In genomic region chr4:1562371-1562770, GRCh38 we compare ENCODE assay signal across 29 cellular contexts.
"Had no signal": no experiment of that assay in that cellular context is flagged by ENCODE, and none has a peak within 500 bp of the region (broad histone marks: within the 10 kb centered on the region; RNA-seq: fewer than 3 reads in every experiment).

No MANE protein-coding gene starts in this region.

- DNase-seq: stimulated activated CD4-positive, alpha-beta T cell treated with anti-CD3 and anti-CD28 coated beads, Interleukin-2, amount 100 ng/mL, for 48 hours; stimulated activated CD4-positive, alpha-beta T cell treated with anti-CD3 and anti-CD28 coated beads, Interleukin-4, amount 100 ng/mL, for 1 hour; stimulated activated CD4-positive, alpha-beta T cell treated with anti-CD3 and anti-CD28 coated beads, Interleukin-4, amount 100 ng/mL, for 24 hours; stimulated activated CD4-positive, alpha-beta T cell treated with anti-CD3 and anti-CD28 coated beads, Interleukin-4, amount 100 ng/mL, for 4 hours; stimulated activated CD8-positive, alpha-beta memory T cell treated with anti-CD3 and anti-CD28 coated beads, Interleukin-4, amount 100 ng/mL, for 48 hours; stimulated activated naive B cell treated with anti-CD40 and anti-IgM and Interleukin-4, amounts not matched to agents 10 μg/mL and 1 μg/mL and 100 μg/mL, for 72 hours; stimulated activated naive CD4-positive, alpha-beta T cell; stimulated activated naive CD4-positive, alpha-beta T cell treated with Interleukin-2 at 50 U/mL for 16 hours; stimulated activated naive CD8-positive, alpha-beta T cell treated with anti-CD3 and anti-CD28 coated beads, Interleukin-15, amount 100 ng/mL, for 72 hours; stimulated activated naive CD8-positive, alpha-beta T cell treated with anti-CD3 and anti-CD28 coated beads, Interleukin-15, Interleukin-2, amounts not matched to agents 100 U/mL and 50 U/mL, for 24 hours; stomach; substantia nigra; testis; thyroid gland; tibial artery; transverse colon; trophoblast cell; upper lobe of right lung; uterus had no signal

- H3K27me3 ChIP-seq: testis, thyroid gland, vagina had no signal

- H3K4me3 ChIP-seq: stomach, suprapubic skin, testis, thoracic aorta, thyroid gland, tibial artery, tibial nerve, transverse colon, upper lobe of left lung, upper lobe of right lung, uterus, vagina had no signal

- H3K27me3 Mint-ChIP-seq: stimulated activated naive CD8-positive, alpha-beta T cell treated with anti-CD3 and anti-CD28 coated beads, Interleukin-15, Interleukin-2, amounts not matched to agents 100 ng/mL and 50 ng/mL, for 24 hours had no signal

- H3K27ac Mint-ChIP-seq: stimulated activated effector memory CD8-positive, alpha-beta T cell treated with anti-CD3 and anti-CD28 coated beads, Interleukin-12 subunit alpha, Interleukin-12 subunit beta, amount 100 ng/mL, for 72 hours; stimulated activated memory B cell treated with anti-CD40 and anti-IgM and Interleukin-4, amounts not matched to agents 10 μg/mL and 1 μg/mL and 100 μg/mL, for 72 hours; stimulated activated naive B cell treated with anti-CD40 and anti-IgM and Interleukin-4, amounts not matched to agents 10 μg/mL and 1 μg/mL and 100 μg/mL, for 72 hours; stimulated activated naive CD8-positive, alpha-beta T cell treated with anti-CD3 and anti-CD28 coated beads, Interleukin-15, amount 100 ng/mL, for 72 hours; stimulated activated naive CD8-positive, alpha-beta T cell treated with anti-CD3 and anti-CD28 coated beads, Interleukin-15, Interleukin-2, amounts not matched to agents 100 ng/mL and 50 ng/mL, for 24 hours; type B pancreatic cell had no signal

- H3K36me3 Mint-ChIP-seq: stimulated activated effector memory CD8-positive, alpha-beta T cell treated with anti-CD3 and anti-CD28 coated beads, Interleukin-12 subunit alpha, Interleukin-12 subunit beta, amount 100 ng/mL, for 72 hours; stimulated activated memory B cell treated with anti-CD40 and anti-IgM and Interleukin-4, amounts not matched to agents 10 μg/mL and 1 μg/mL and 100 μg/mL, for 72 hours; type B pancreatic cell had no signal

- ATAC-seq: stimulated activated effector memory CD8-positive, alpha-beta T cell treated with anti-CD3 and anti-CD28 coated beads, Interleukin-12 subunit alpha, Interleukin-12 subunit beta, amount 100 ng/mL, for 72 hours; stimulated activated memory B cell treated with anti-CD40 and anti-IgM and Interleukin-4, amounts not matched to agents 10 μg/mL and 1 μg/mL and 100 μg/mL, for 72 hours; stimulated activated naive B cell treated with anti-CD40 and anti-IgM and Interleukin-4, amounts not matched to agents 10 μg/mL and 1 μg/mL and 100 μg/mL, for 72 hours; stimulated activated naive CD8-positive, alpha-beta T cell treated with anti-CD3 and anti-CD28 coated beads, Interleukin-15, amount 100 ng/mL, for 72 hours; stimulated activated naive CD8-positive, alpha-beta T cell treated with anti-CD3 and anti-CD28 coated beads, Interleukin-15, Interleukin-2, amounts not matched to agents 100 U/mL and 50 U/mL, for 24 hours; upper lobe of right lung had no signal

- H3K4me1 ChIP-seq: testis, thyroid gland, transverse colon, upper lobe of left lung, upper lobe of right lung, uterus, vagina had no signal

- H3K27ac ChIP-seq: stomach, suprapubic skin, testis, thoracic aorta, thyroid gland, tibial artery, tibial nerve, transverse colon, upper lobe of left lung, upper lobe of right lung, uterus, vagina had no signal

- H3K9me3 Mint-ChIP-seq: stimulated activated effector memory CD8-positive, alpha-beta T cell treated with anti-CD3 and anti-CD28 coated beads, Interleukin-12 subunit alpha, Interleukin-12 subunit beta, amount 100 ng/mL, for 72 hours; stimulated activated memory B cell treated with anti-CD40 and anti-IgM and Interleukin-4, amounts not matched to agents 10 μg/mL and 1 μg/mL and 100 μg/mL, for 72 hours; stimulated activated naive CD8-positive, alpha-beta T cell treated with anti-CD3 and anti-CD28 coated beads, Interleukin-15, amount 100 ng/mL, for 72 hours; stimulated activated naive CD8-positive, alpha-beta T cell treated with anti-CD3 and anti-CD28 coated beads, Interleukin-15, Interleukin-2, amounts not matched to agents 100 ng/mL and 50 ng/mL, for 24 hours; type B pancreatic cell had no signal

- H3K4me3 Mint-ChIP-seq: stimulated activated effector memory CD8-positive, alpha-beta T cell treated with anti-CD3 and anti-CD28 coated beads, Interleukin-12 subunit alpha, Interleukin-12 subunit beta, amount 100 ng/mL, for 72 hours; stimulated activated memory B cell treated with anti-CD40 and anti-IgM and Interleukin-4, amounts not matched to agents 10 μg/mL and 1 μg/mL and 100 μg/mL, for 72 hours; stimulated activated naive B cell treated with anti-CD40 and anti-IgM and Interleukin-4, amounts not matched to agents 10 μg/mL and 1 μg/mL and 100 μg/mL, for 72 hours; stimulated activated naive CD8-positive, alpha-beta T cell treated with anti-CD3 and anti-CD28 coated beads, Interleukin-15, amount 100 ng/mL, for 72 hours; stimulated activated naive CD8-positive, alpha-beta T cell treated with anti-CD3 and anti-CD28 coated beads, Interleukin-15, Interleukin-2, amounts not matched to agents 100 ng/mL and 50 ng/mL, for 24 hours; type B pancreatic cell had no signal

- H3K9me3 ChIP-seq: stomach, suprapubic skin, testis, thoracic aorta, thyroid gland, tibial artery, tibial nerve, transverse colon, upper lobe of left lung, upper lobe of right lung, uterus, vagina had no signal

- FAIRE-seq: urothelium cell line had no signal

- H3K36me3 ChIP-seq: stomach, suprapubic skin, thoracic aorta, thyroid gland, tibial artery, tibial nerve, transverse colon, upper lobe of left lung, upper lobe of right lung, uterus, vagina had no signal
